25 cellular contexts compared by ENCODE assay signal in the genomic region with DNA sequence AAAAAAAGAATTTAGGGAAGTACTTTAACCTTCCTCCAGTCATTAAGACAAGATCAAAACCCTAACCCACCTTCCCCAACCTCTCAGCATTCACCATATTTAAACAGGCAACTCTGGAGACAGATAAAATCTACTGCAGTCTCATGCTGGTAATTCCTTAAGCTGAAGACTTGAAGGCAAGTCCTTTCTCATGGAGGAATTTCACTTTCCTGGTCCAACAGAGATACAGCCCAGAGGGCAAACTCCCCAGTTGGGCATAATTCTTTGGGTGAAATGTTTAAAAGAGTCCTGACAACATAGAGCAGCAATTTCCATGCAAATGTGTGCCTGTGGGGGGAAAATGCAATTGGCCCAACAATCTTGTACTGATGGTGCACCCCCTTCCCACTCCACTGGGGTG.
"Had no signal": no experiment of that assay in that cellular context is flagged by ENCODE, and none has a peak within 500 bp of the region (broad histone marks: within the 10 kb centered on the region; RNA-seq: fewer than 3 reads in every experiment).

No MANE protein-coding gene starts in this region.

- H3K4me3 ChIP-seq: neural progenitor cell, ovary, psoas muscle, right lobe of liver, sigmoid colon, stomach, thoracic aorta, thyroid gland, transverse colon, upper lobe of left lung, vagina had no signal

- DNase-seq: natural killer cell; occipital lobe; ovary; posterior cingulate gyrus; psoas muscle; right cardiac atrium; right lobe of liver; sigmoid colon; small intestine; stimulated activated CD4-positive, alpha-beta T cell treated with anti-CD3 and anti-CD28 coated beads, Interleukin-15, amount 100 ng/mL, for 24 hours; stimulated activated CD4-positive, alpha-beta T cell treated with anti-CD3 and anti-CD28 coated beads, Interleukin-2, amount 100 ng/mL, for 24 hours; stimulated activated CD4-positive, alpha-beta T cell treated with anti-CD3 and anti-CD28 coated beads, Interleukin-2, amount 100 ng/mL, for 48 hours; stimulated activated CD4-positive, alpha-beta T cell treated with anti-CD3 and anti-CD28 coated beads, Interleukin-4, amount 100 ng/mL, for 24 hours; stimulated activated naive B cell treated with anti-CD40 and anti-IgM and Interleukin-4, amounts not matched to agents 10 μg/mL and 1 μg/mL and 100 μg/mL, for 72 hours; stimulated activated naive CD4-positive, alpha-beta T cell treated with Interleukin-2 at 50 U/mL for 16 hours; stomach; thyroid gland; transverse colon had no signal

- H3K4me2 ChIP-seq: neural progenitor cell had no signal

- H3K27ac ChIP-seq: neural progenitor cell, ovary, parathyroid adenoma, psoas muscle, right lobe of liver, sigmoid colon, stomach, thoracic aorta, thyroid gland, transverse colon, upper lobe of left lung, vagina had no signal

- H3K79me2 ChIP-seq: parathyroid adenoma had no signal

- H3K27me3 ChIP-seq: neural progenitor cell, ovary, right lobe of liver, sigmoid colon, thyroid gland, transverse colon, upper lobe of left lung, vagina had no signal

- H3K36me3 ChIP-seq: neural progenitor cell, ovary, right lobe of liver, sigmoid colon, stomach, thoracic aorta, thyroid gland, transverse colon, upper lobe of left lung, vagina had no signal

- ATAC-seq: natural killer cell; psoas muscle; right cardiac atrium; right lobe of liver; stimulated activated effector memory CD8-positive, alpha-beta T cell treated with anti-CD3 and anti-CD28 coated beads, Interleukin-12 subunit alpha, Interleukin-12 subunit beta, amount 100 ng/mL, for 72 hours; stimulated activated naive B cell treated with anti-CD40 and anti-IgM and Interleukin-4, amounts not matched to agents 10 μg/mL and 1 μg/mL and 100 μg/mL, for 72 hours had no signal

- H3K9me3 ChIP-seq: ovary, psoas muscle, right lobe of liver, sigmoid colon, stomach, thoracic aorta, thyroid gland, transverse colon, upper lobe of left lung, vagina had no signal

- H2AFZ ChIP-seq: neural progenitor cell, parathyroid adenoma had no signal

- H3K9ac ChIP-seq: neural progenitor cell, parathyroid adenoma had no signal

- FAIRE-seq: small intestine, urothelium cell line had no signal

- H3K4me1 ChIP-seq: parathyroid adenoma, psoas muscle, right lobe of liver, stomach, thyroid gland, vagina had no signal
